ENCODE assay signal across 7 cellular contexts in the genomic region with DNA sequence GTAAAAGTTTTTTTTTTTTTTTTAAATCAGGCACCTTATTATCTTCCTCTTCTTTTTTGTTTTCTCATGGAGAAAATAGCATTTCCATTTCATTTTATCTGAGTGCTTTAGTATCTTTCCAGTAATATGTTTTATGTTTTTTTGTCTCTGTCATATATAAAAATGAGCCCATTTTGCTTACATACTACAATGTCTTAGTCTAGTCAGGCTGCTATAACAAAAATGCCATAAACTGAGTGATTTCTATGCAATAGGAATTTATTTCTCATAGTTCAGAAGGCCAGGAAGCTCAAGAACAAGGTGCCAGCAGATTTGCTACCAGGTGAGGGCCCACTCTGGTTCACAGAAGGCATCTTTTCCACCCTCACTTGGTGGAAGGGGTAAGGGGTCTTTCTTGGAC.
"Had no signal": no experiment of that assay in that cellular context is flagged by ENCODE, and none has a peak within 500 bp of the region (broad histone marks: within the 10 kb centered on the region; RNA-seq: fewer than 3 reads in every experiment).

No MANE protein-coding gene starts in this region.

- DNase-seq: GDM1, GF-D8 had no signal

- ATAC-seq: GM12878 had no signal

- FAIRE-seq: GM12891, GM12892, GM18507, GM19239 had no signal

- H3K4me3 ChIP-seq: GM12878 had no signal
